14 cellular contexts compared by ENCODE assay signal in genomic region chr6:123994891-123995635, GRCh38.
"Had no signal": no experiment of that assay in that cellular context is flagged by ENCODE, and none has a peak within 500 bp of the region (broad histone marks: within the 10 kb centered on the region; RNA-seq: fewer than 3 reads in every experiment).

No MANE protein-coding gene starts in this region.

- H3K27ac ChIP-seq: esophagus muscularis mucosa, gastroesophageal sphincter, heart left ventricle, left ventricle myocardium inferior, tibial nerve, uterus had no signal

- H3K4me3 ChIP-seq: esophagus muscularis mucosa, gastroesophageal sphincter, heart left ventricle, left ventricle myocardium inferior, mucosa of descending colon, tibial nerve, uterus had no signal

- DNase-seq: activated CD4-positive, alpha-beta T cell treated with anti-CD3 and anti-CD28 coated beads for 36 hours; activated CD4-positive, alpha-beta T cell treated with anti-CD3 and anti-CD28 coated beads, Interleukin-2, amount 50 U/mL, for 48 hours; activated gamma-delta T cell treated with Interleukin-2 at 50 U/mL for 16 hours; effector memory CD4-positive, alpha-beta T cell; heart left ventricle; left ventricle myocardium inferior; mesenchymal stem cell; mucosa of descending colon; naive B cell; stimulated activated CD4-positive, alpha-beta T cell treated with anti-CD3 and anti-CD28 coated beads, Interleukin-2, amount 100 ng/mL, for 24 hours; uterus had no signal

- H3K36me3 ChIP-seq: esophagus muscularis mucosa, gastroesophageal sphincter, heart left ventricle, left ventricle myocardium inferior, tibial nerve, uterus had no signal

- H3K4me1 ChIP-seq: esophagus muscularis mucosa, gastroesophageal sphincter, left ventricle myocardium inferior, uterus had no signal

- H3K9me3 ChIP-seq: esophagus muscularis mucosa, gastroesophageal sphincter, heart left ventricle, left ventricle myocardium inferior, mucosa of descending colon, tibial nerve, uterus had no signal

- H3K27me3 ChIP-seq: gastroesophageal sphincter, heart left ventricle, tibial nerve, uterus had no signal
